ENCODE assay signal across 8 cellular contexts in the genomic region with DNA sequence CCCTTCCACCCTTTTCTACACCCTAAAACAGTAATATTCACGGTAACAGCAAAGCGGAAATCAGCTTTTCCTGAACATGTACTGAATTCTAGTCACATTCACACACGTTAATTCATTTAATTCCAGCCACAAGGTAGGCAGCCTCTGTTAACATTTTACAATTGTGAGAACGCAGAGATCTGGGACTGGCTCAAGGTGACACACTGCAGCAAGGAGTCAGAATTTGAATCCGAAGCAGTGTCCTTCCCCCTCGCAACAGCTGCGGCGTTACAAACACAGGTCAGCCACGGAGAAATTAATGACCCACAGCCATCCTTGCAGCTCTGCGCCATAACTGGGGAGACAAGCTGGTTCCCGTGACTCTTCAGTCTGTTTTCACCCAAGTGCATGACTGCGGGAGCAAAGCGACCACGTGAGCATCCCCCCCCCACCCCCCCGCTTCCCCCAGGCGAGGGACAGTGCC. TPM values are rescaled to one million over a fixed set of nuclear protein-coding genes. Genes with fewer than 3 reads are reported as not detected.
DNase-seq lines count a peak whose midpoint lies in the region; ATAC-seq and TF ChIP-seq lines count a peak whose summit lies in the region.

No MANE protein-coding gene starts in this region.

- peaks cover 0 to 29% (median 0%) of the 10 kb centered on the region in 3 donors for H3K36me3 ChIP-seq in Peyer's patch
- H3K36me3 ChIP-seq in endocrine pancreas (ENCODE audit: control insufficient read depth, insufficient read depth, low read length): no peaks in the 10 kb centered on the region

- no peak for TF ChIP-seq CTCF in Peyer's patch (IDR thresholded peaks at IDR 0.05)

- H3K4me3 Mint-ChIP-seq in natural killer cell treated with Interleukin-12 subunit alpha and Interleukin-12 subunit beta and Interleukin-15 and Interleukin-18, amount 100 ng/mL, for 72 hours: peak overlapping the region; percentile 96

- H3K27me3 Mint-ChIP-seq in natural killer cell treated with Interleukin-12 subunit alpha and Interleukin-12 subunit beta and Interleukin-15 and Interleukin-18, amount 100 ng/mL, for 72 hours: no peaks in the 10 kb centered on the region

- no peaks in the 10 kb centered on the region for H3K27me3 ChIP-seq in Peyer's patch
- H3K27me3 ChIP-seq in endocrine pancreas (ENCODE audit: control insufficient read depth, insufficient read depth, low read length): no peaks in the 10 kb centered on the region

- H3K4me3 ChIP-seq in Peyer's patch: peak overlapping the region; percentile 77 to 96 (median 86)
- peak overlapping the region; percentile 91 for H3K4me3 ChIP-seq in endocrine pancreas (ENCODE audit: control insufficient read depth, insufficient read depth, low read length)

- H3K9me3 ChIP-seq in Peyer's patch (no peaks in the 10 kb centered on the region), endocrine pancreas (ENCODE audit: control insufficient read depth, low read length) (no peaks in the 10 kb centered on the region)

- H3K27ac ChIP-seq in Peyer's patch: peak overlapping the region; percentile 94 to 99 (median 98)

- peaks cover 29% of the 10 kb centered on the region for H3K36me3 Mint-ChIP-seq in natural killer cell treated with Interleukin-12 subunit alpha and Interleukin-12 subunit beta and Interleukin-15 and Interleukin-18, amount 100 ng/mL, for 72 hours

- no peak for ATAC-seq in natural killer cell treated with Interleukin-12 subunit alpha and Interleukin-12 subunit beta and Interleukin-15 and Interleukin-18, amount 100 ng/mL, for 72 hours
- ATAC-seq in GM18858 (IDR thresholded peaks at IDR 0.05; ENCODE audit: unreplicated experiment): no peak

- peak overlapping the region; percentile 56 to 73 for H3K27ac Mint-ChIP-seq in natural killer cell treated with Interleukin-12 subunit alpha and Interleukin-12 subunit beta and Interleukin-15 and Interleukin-18, amount 100 ng/mL, for 72 hours

- H3K4me1 ChIP-seq in Peyer's patch (peaks cover 0 to 41% (median 5%) of the 10 kb centered on the region in 4 donors), endocrine pancreas (ENCODE audit: control insufficient read depth, insufficient read depth, low read length) (no peaks in the 10 kb centered on the region)

- peak; percentile 69 for DNase-seq in activated CD8-positive, alpha-beta memory T cell treated with anti-CD3 and anti-CD28 coated beads, Interleukin-2, amount 50 U/mL, for 48 hours
- DNase-seq in activated CD8-positive, alpha-beta memory T cell treated with anti-CD3 and anti-CD28 coated beads, Interleukin-2, amount 50 U/mL, for 4 hours: no peak
- DNase-seq in Peyer's patch (no peak), NCI-H1694 treated with DMSO at 0.1 percent for 48 hours (lab: John Stamatoyannopoulos, UW) (no peak), HuH-7 (ENCODE audit: low spot score) (no peak)
- no peak for DNase-seq in natural killer cell treated with Interleukin-12 subunit alpha and Interleukin-12 subunit beta and Interleukin-15 and Interleukin-18, amount 100 ng/mL, for 72 hours (ENCODE audit: low spot score)

- H3K9ac ChIP-seq in endocrine pancreas (ENCODE audit: control insufficient read depth, insufficient read depth, low read length): peak overlapping the region; percentile 89

- H3K4me1 Mint-ChIP-seq in natural killer cell treated with Interleukin-12 subunit alpha and Interleukin-12 subunit beta and Interleukin-15 and Interleukin-18, amount 100 ng/mL, for 72 hours (ENCODE audit: low read depth in 2 of 2): peaks cover 68 to 74% of the 10 kb centered on the region in 2 donors

- H3K9me3 Mint-ChIP-seq in natural killer cell treated with Interleukin-12 subunit alpha and Interleukin-12 subunit beta and Interleukin-15 and Interleukin-18, amount 100 ng/mL, for 72 hours: no peaks in the 10 kb centered on the region

- TF ChIP-seq POLR2A in Peyer's patch (IDR thresholded peaks at IDR 0.05): no peak

RNA-seq across cellular contexts. Expression of gene SLC20A1, which starts 0.8 kb away (rescaled TPM):
- total RNA-seq in Peyer's patch: 100 to 1,000 TPM in 3 of 4 donors, 10 to 100 TPM in 1; 48.7 to 143 (median 122) TPM
- total RNA-seq in natural killer cell treated with Interleukin-12 subunit alpha and Interleukin-12 subunit beta and Interleukin-15 and Interleukin-18, amount 100 ng/mL, for 72 hours: 100 to 1,000 TPM; 125 to 168 TPM
